12 cellular contexts compared by ENCODE assay signal in the genomic region with DNA sequence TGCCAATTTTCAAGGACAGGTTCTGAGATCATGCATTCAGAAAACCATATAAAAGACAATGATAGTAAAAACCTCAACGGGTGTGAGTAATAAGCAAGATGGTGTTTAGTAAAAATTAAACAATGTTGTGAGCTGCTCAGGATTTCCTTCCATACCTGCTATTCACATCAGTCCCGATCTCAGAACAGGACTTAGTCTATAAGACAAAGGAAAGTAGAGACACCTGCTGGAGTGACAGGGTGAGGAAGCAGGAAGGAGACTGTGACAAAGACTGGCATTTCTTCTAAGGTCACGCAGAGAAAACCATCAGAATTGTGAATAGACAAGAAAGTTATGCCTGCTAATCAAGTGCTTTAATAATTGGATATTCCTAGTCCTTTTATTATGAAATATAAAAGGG.
DNase-seq lines count a peak whose midpoint lies in the region; ATAC-seq and TF ChIP-seq lines count a peak whose summit lies in the region.
"Had no signal": no experiment of that assay in that cellular context is flagged by ENCODE, and none has a peak within 500 bp of the region (broad histone marks: within the 10 kb centered on the region; RNA-seq: fewer than 3 reads in every experiment).

No MANE protein-coding gene starts in this region.

- TF ChIP-seq CTCF in Calu3 (IDR thresholded peaks at IDR 0.05; ENCODE audit: unreplicated experiment): no peak
- peak; percentile 48 for TF ChIP-seq CTCF in hepatocyte (IDR thresholded peaks at IDR 0.05; ENCODE audit: poor library complexity)
- no peak for TF ChIP-seq CTCF in GM20000 (IDR thresholded peaks at IDR 0.05; ENCODE audit: extremely low read depth, missing control alignments)

- no peaks in the 10 kb centered on the region for H4K20me1 ChIP-seq in hepatocyte (ENCODE audit: insufficient read depth, poor library complexity, severe bottlenecking)

- WGBS in hepatocyte (ENCODE audit: low lambda C conversion rate, missing lambda C conversion rate): 53% methylated on average over 3 of the region's 3 CpGs

- H3K79me2 ChIP-seq in hepatocyte: no peaks in the 10 kb centered on the region

- H3K27me3 ChIP-seq in H7 (ENCODE audit: control insufficient read depth, insufficient read depth, low read length) (no peaks in the 10 kb centered on the region), NT2/D1 (ENCODE audit: insufficient read depth, insufficient read length) (no peaks in the 10 kb centered on the region), hepatocyte (no peaks in the 10 kb centered on the region)

- H3K4me2 ChIP-seq in hepatocyte: no peak overlapping the region
- H3K4me2 ChIP-seq: smooth muscle cell had no signal

- no peak overlapping the region for H3K27ac ChIP-seq in hepatocyte

- H3K36me3 ChIP-seq in H7 (replicated peaks; ENCODE audit: control insufficient read depth, insufficient read depth, low read length) (no peaks in the 10 kb centered on the region), NT2/D1 (ENCODE audit: insufficient read depth, insufficient read length, low read length) (no peaks in the 10 kb centered on the region), hepatocyte (replicated peaks; ENCODE audit: insufficient read depth, low read depth) (no peaks in the 10 kb centered on the region)

- H3K4me1 ChIP-seq in NT2/D1 (ENCODE audit: insufficient read depth, insufficient read length) (no peaks in the 10 kb centered on the region), hepatocyte (ENCODE audit: insufficient read depth) (no peaks in the 10 kb centered on the region)

- ATAC-seq in GM18511 (IDR thresholded peaks at IDR 0.05; ENCODE audit: unreplicated experiment): no peak
- ATAC-seq in GM19395 (IDR thresholded peaks at IDR 0.05; ENCODE audit: unreplicated experiment): no peak

- no peaks in the 10 kb centered on the region for H3K27me3 Mint-ChIP-seq in Calu3 (ENCODE audit: unreplicated experiment)
- H3K27me3 Mint-ChIP-seq: stimulated activated naive CD8-positive, alpha-beta T cell treated with anti-CD3 and anti-CD28 coated beads, Interleukin-15, Interleukin-2, amounts not matched to agents 100 ng/mL and 50 ng/mL, for 24 hours had no signal

- H3K9me3 ChIP-seq in NT2/D1 (ENCODE audit: insufficient read depth, low read length) (no peaks in the 10 kb centered on the region), hepatocyte (ENCODE audit: low read depth) (no peaks in the 10 kb centered on the region)

- H3K36me3 Mint-ChIP-seq in Calu3 (ENCODE audit: insufficient read depth, unreplicated experiment): no peaks in the 10 kb centered on the region

- H3K4me1 Mint-ChIP-seq in Calu3 (ENCODE audit: low read depth, unreplicated experiment): no peaks in the 10 kb centered on the region

- no peak overlapping the region for H3K9ac ChIP-seq in NT2/D1 (ENCODE audit: insufficient read length, low read depth)

- intact Hi-C loops in Calu3 (cut with micrococcal nuclease; ENCODE audit: unreplicated experiment): loop anchor here (2.0 kb wide), 1 partner anchor 258 kb away; no protein-coding TSS in a partner anchor

- no peak overlapping the region for H3K4me3 Mint-ChIP-seq in Calu3 (ENCODE audit: low read depth, unreplicated experiment)
- H3K4me3 Mint-ChIP-seq: stimulated activated naive CD8-positive, alpha-beta T cell treated with anti-CD3 and anti-CD28 coated beads, Interleukin-15, Interleukin-2, amounts not matched to agents 100 ng/mL and 50 ng/mL, for 24 hours had no signal

- peak; percentile 3 for DNase-seq in Calu3
- DNase-seq in H7: peak; percentile 14
- DNase-seq in NT2/D1 (ENCODE audit: low read depth, low spot score): peak; percentile 8
- peak; percentile 48 for DNase-seq in hepatocyte (ENCODE audit: low spot score)
- DNase-seq in GM20000 (ENCODE audit: low spot score): no peak
- DNase-seq in AG08395 (ENCODE audit: low spot score): no peak
- DNase-seq: DMS79, SIG-M5 had no signal

- H3K4me3 ChIP-seq in H7 (ENCODE audit: insufficient read depth, low read depth, low read length): no peak overlapping the region
- no peak overlapping the region for H3K4me3 ChIP-seq in NT2/D1 (ENCODE audit: insufficient read length, low read depth)
- no peak overlapping the region for H3K4me3 ChIP-seq in hepatocyte
- H3K4me3 ChIP-seq: smooth muscle cell had no signal

- BruUV-seq in Calu3 (replicated peaks; lab: Mats Ljungman, UMichigan): no TSS peak

- no peak overlapping the region for H3K27ac Mint-ChIP-seq in Calu3 (ENCODE audit: unreplicated experiment)
- H3K27ac Mint-ChIP-seq: stimulated activated naive CD8-positive, alpha-beta T cell treated with anti-CD3 and anti-CD28 coated beads, Interleukin-15, Interleukin-2, amounts not matched to agents 100 ng/mL and 50 ng/mL, for 24 hours had no signal

- H3K9me2 ChIP-seq in hepatocyte (replicated peaks; ENCODE audit: insufficient read depth): no peaks in the 10 kb centered on the region

- H2AFZ ChIP-seq in hepatocyte: no peak overlapping the region

- CTCF ChIA-PET in Calu3 (lab: Charles Lee): no interaction called here

- no peaks in the 10 kb centered on the region for H3K9me3 Mint-ChIP-seq in Calu3 (ENCODE audit: low read depth, unreplicated experiment)

Comparison
In these comparisons a context has a peak if more than half of its experiments do, and no peak if none do; other contexts are left out.
1. DNase-seq: peak in Calu3 (single experiment), H7 (single experiment), NT2/D1 (single experiment) and hepatocyte (single experiment); none in GM20000 (single experiment) and AG08395 (single experiment).